25 cellular contexts compared by ENCODE assay signal in the genomic region with DNA sequence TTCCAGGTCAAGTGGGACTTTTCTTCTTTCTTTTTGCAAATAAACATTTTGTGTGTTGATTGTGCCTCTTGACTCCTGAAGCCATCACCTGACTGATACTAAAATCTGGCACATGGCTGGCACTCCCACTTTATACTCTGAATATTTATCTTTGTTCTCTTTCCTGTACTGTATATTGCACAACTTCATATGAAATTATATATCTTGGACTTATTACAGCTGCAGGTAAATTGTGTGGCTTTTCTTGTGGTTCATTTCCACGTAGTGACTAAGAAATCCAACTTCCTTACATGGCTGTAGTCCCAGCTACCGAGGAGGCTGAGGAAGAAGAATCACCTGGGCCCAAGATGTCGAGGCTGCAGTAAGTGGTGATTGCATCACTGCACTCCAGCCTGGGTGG. TPM values are rescaled to one million over a fixed set of nuclear protein-coding genes. Genes with fewer than 3 reads are reported as not detected.
DNase-seq lines count a peak whose midpoint lies in the region; ATAC-seq, FAIRE-seq and TF ChIP-seq lines count a peak whose summit lies in the region.
"Had no signal": no experiment of that assay in that cellular context is flagged by ENCODE, and none has a peak within 500 bp of the region (broad histone marks: within the 10 kb centered on the region; RNA-seq: fewer than 3 reads in every experiment).

No MANE protein-coding gene starts in this region.

- dilution Hi-C loops in mammary epithelial cell (cut with HindIII; ENCODE audit: low sequenced_read_pairs), result no loop called here

- peak overlapping the region; percentile 16 for H3K4me2 ChIP-seq in mammary epithelial cell (ENCODE audit: insufficient read depth, low read depth, low read length)

- no peak overlapping the region for H2AFZ ChIP-seq in mammary epithelial cell (ENCODE audit: low read depth, low read length)

- no peak for FAIRE-seq in H54 (lab: Jason Lieb, UNC)
- FAIRE-seq: A204.1, G401.6, GM12891, GM19239, HepG2 had no signal

- 0% methylated on average over 3 of the region's 3 CpGs for WGBS in mammary epithelial cell (ENCODE audit: low coverage, missing lambda C conversion rate)

- no peak overlapping the region for H3K9ac ChIP-seq in mammary epithelial cell (ENCODE audit: insufficient read depth, low read length)

- no peaks in the 10 kb centered on the region for H3K79me2 ChIP-seq in mammary epithelial cell (ENCODE audit: insufficient read depth, low read length)

- H3K4me3 ChIP-seq in mammary epithelial cell (replicated peaks in 1 of 3; ENCODE audit: insufficient read depth in 1 of 3, low read depth in 2 of 3, low read length in 3 of 3), result no peak overlapping the region

- in situ Hi-C loops in mammary epithelial cell (cut with MboI; ENCODE audit: low sequenced_read_pairs in 2 of 2), result no loop called here

- TF ChIP-seq CTCF in mammary epithelial cell (conservative IDR thresholded peaks at IDR 0.05 in 1 of 2, IDR thresholded peaks at IDR 0.05 in 1 of 2; ENCODE audit: extremely low read depth in 1 of 2, insufficient read depth in 1 of 2, low read depth in 1 of 2, low read length in 2 of 2) (no peak), foreskin keratinocyte (conservative IDR thresholded peaks at IDR 0.05) (no peak)

- no peaks in the 10 kb centered on the region for H3K9me3 ChIP-seq in mammary epithelial cell (replicated peaks; ENCODE audit: insufficient read depth, low read length)
- H3K9me3 ChIP-seq: BE2C had no signal

- ATAC-seq in foreskin keratinocyte, result peak; percentile 47
- no peak for ATAC-seq in HG02763 (IDR thresholded peaks at IDR 0.05; ENCODE audit: unreplicated experiment)
- ATAC-seq in stimulated activated naive CD8-positive, alpha-beta T cell treated with anti-CD3 and anti-CD28 coated beads, Interleukin-15, Interleukin-2, amounts not matched to agents 100 U/mL and 50 U/mL, for 24 hours, result no peak
- ATAC-seq: HCT116, HepG2 had no signal

- no peaks in the 10 kb centered on the region for H3K27me3 ChIP-seq in mammary epithelial cell (ENCODE audit: insufficient read depth, low read length)
- H3K27me3 ChIP-seq in foreskin keratinocyte, result no peaks in the 10 kb centered on the region
- H3K27me3 ChIP-seq: BE2C had no signal

- no peak for TF ChIP-seq POLR2A in H54 (IDR thresholded peaks at IDR 0.05; ENCODE audit: low read depth, low read length)

- intact Hi-C loops in mammary epithelial cell (cut with micrococcal nuclease), result loop anchor here (5.0 kb wide), 1 partner anchor 38 kb away; the partner anchor contains the start of gene OR5B2

- BruUV-seq in mammary epithelial cell (replicated peaks; lab: Mats Ljungman, UMichigan), result no TSS peak

- DNase-seq in HCEC 1CT (peak; percentile 2), OCI-M1 (lab: John Stamatoyannopoulos, UW) (peak; percentile 21), mammary epithelial cell (peak; percentile 84), foreskin keratinocyte (peak; percentile 70 to 82), H54 (ENCODE audit: insufficient read length, low spot score) (no peak)
- DNase-seq in stimulated activated naive CD8-positive, alpha-beta T cell treated with anti-CD3 and anti-CD28 coated beads, Interleukin-15, Interleukin-2, amounts not matched to agents 100 U/mL and 50 U/mL, for 24 hours, result no peak
- no peak for DNase-seq in stimulated activated CD4-positive, alpha-beta T cell treated with anti-CD3 and anti-CD28 coated beads, Interleukin-1b, Interleukin-23, amount 100 ng/mL, for 48 hours
- DNase-seq: ACHN; BE2C; C1 segment of cervical spinal cord; CD4-positive, CD25-positive, alpha-beta regulatory T cell; CD8-positive, alpha-beta memory T cell; COR-L47; DMS 273 treated with DMSO at 0.1 percent for 48 hours; DMS53; DND-41; HFFc6 had no signal

- H3K4me1 ChIP-seq in mammary epithelial cell (ENCODE audit: insufficient read depth, low read length) (peaks cover 5% of the 10 kb centered on the region), foreskin keratinocyte (no peaks in the 10 kb centered on the region)
- H3K4me1 ChIP-seq: BE2C had no signal

- no peaks in the 10 kb centered on the region for H4K20me1 ChIP-seq in mammary epithelial cell (ENCODE audit: insufficient read depth, low read length)

- no peaks in the 10 kb centered on the region for H3K36me3 ChIP-seq in mammary epithelial cell (ENCODE audit: insufficient read depth, low read length)
- H3K36me3 ChIP-seq: BE2C had no signal

- no peak overlapping the region for H3K27ac ChIP-seq in mammary epithelial cell (ENCODE audit: insufficient read depth, low read depth, low read length)
- no peak overlapping the region for H3K27ac ChIP-seq in foreskin keratinocyte

- CTCF ChIA-PET in mammary epithelial cell (lab: Charles Lee; ENCODE audit: low non-redundant PET), result no interaction called here

RNA-seq across cellular contexts. Expression of gene OR5B12, which starts 23.7 kb away (rescaled TPM):
- not detected for total RNA-seq in mammary epithelial cell
- polyA plus RNA-seq in mammary epithelial cell, result not detected
- not detected for polyA minus RNA-seq in mammary epithelial cell
- not detected in 2 replicates for total RNA-seq in foreskin keratinocyte
- polyA plus RNA-seq in foreskin keratinocyte, result not detected in 2 replicates
- total RNA-seq: CD4-positive, CD25-positive, alpha-beta regulatory T cell; H4; HepG2; HFFc6 had no signal
- polyA plus RNA-seq: CD4-positive, CD25-positive, alpha-beta regulatory T cell; CD8-positive, alpha-beta memory T cell; HepG2 had no signal

RNA-seq across cellular contexts. Expression of gene OR5B2, which starts 37.8 kb away (rescaled TPM):
- under 1 TPM in 1 of 2 donors, not detected in 1; under 0.01 TPM for total RNA-seq in mammary epithelial cell
- polyA plus RNA-seq in mammary epithelial cell, result not detected
- polyA minus RNA-seq in mammary epithelial cell, result not detected
- not detected in 2 replicates for total RNA-seq in foreskin keratinocyte
- polyA plus RNA-seq in foreskin keratinocyte, result not detected in 2 replicates
- total RNA-seq: CD4-positive, CD25-positive, alpha-beta regulatory T cell; CD8-positive, alpha-beta memory T cell; H4; HepG2; HFFc6 had no signal
- polyA plus RNA-seq: CD4-positive, CD25-positive, alpha-beta regulatory T cell; CD8-positive, alpha-beta memory T cell; HepG2 had no signal

RNA-seq across cellular contexts. Expression of gene OR5B21, which starts 42.2 kb away (rescaled TPM):
- total RNA-seq in mammary epithelial cell (not detected), foreskin keratinocyte (not detected in 2 replicates)
- polyA plus RNA-seq in mammary epithelial cell (not detected), foreskin keratinocyte (not detected in 2 replicates)
- polyA minus RNA-seq in mammary epithelial cell, result not detected
- total RNA-seq: CD4-positive, CD25-positive, alpha-beta regulatory T cell; H4; HepG2 had no signal
- polyA plus RNA-seq: CD4-positive, CD25-positive, alpha-beta regulatory T cell; CD8-positive, alpha-beta memory T cell; HepG2 had no signal

RNA-seq across cellular contexts. Expression of gene OR5B3, which starts 59.0 kb away (rescaled TPM):
- total RNA-seq in mammary epithelial cell (not detected), foreskin keratinocyte (not detected in 2 replicates)
- polyA plus RNA-seq in mammary epithelial cell (not detected), foreskin keratinocyte (not detected in 2 replicates)
- polyA minus RNA-seq in mammary epithelial cell, result not detected
- total RNA-seq: CD4-positive, CD25-positive, alpha-beta regulatory T cell; CD8-positive, alpha-beta memory T cell; H4; HepG2; HFFc6 had no signal
- polyA plus RNA-seq: CD4-positive, CD25-positive, alpha-beta regulatory T cell; CD8-positive, alpha-beta memory T cell; HepG2 had no signal

Comparison
In these comparisons a context has a peak if more than half of its experiments do, and no peak if none do; other contexts are left out.
1. DNase-seq: peak in HCEC 1CT (single experiment), OCI-M1 (single experiment), mammary epithelial cell (single experiment) and foreskin keratinocyte (2 of 2); none in H54 (single experiment), stimulated activated naive CD8-positive, alpha-beta T cell treated with anti-CD3 and anti-CD28 coated beads, Interleukin-15, Interleukin-2, amounts not matched to agents 100 U/mL and 50 U/mL, for 24 hours (single experiment) and stimulated activated CD4-positive, alpha-beta T cell treated with anti-CD3 and anti-CD28 coated beads, Interleukin-1b, Interleukin-23, amount 100 ng/mL, for 48 hours (single experiment).